Comparison of ENCODE assay signal across 11 cellular contexts in the genomic region with DNA sequence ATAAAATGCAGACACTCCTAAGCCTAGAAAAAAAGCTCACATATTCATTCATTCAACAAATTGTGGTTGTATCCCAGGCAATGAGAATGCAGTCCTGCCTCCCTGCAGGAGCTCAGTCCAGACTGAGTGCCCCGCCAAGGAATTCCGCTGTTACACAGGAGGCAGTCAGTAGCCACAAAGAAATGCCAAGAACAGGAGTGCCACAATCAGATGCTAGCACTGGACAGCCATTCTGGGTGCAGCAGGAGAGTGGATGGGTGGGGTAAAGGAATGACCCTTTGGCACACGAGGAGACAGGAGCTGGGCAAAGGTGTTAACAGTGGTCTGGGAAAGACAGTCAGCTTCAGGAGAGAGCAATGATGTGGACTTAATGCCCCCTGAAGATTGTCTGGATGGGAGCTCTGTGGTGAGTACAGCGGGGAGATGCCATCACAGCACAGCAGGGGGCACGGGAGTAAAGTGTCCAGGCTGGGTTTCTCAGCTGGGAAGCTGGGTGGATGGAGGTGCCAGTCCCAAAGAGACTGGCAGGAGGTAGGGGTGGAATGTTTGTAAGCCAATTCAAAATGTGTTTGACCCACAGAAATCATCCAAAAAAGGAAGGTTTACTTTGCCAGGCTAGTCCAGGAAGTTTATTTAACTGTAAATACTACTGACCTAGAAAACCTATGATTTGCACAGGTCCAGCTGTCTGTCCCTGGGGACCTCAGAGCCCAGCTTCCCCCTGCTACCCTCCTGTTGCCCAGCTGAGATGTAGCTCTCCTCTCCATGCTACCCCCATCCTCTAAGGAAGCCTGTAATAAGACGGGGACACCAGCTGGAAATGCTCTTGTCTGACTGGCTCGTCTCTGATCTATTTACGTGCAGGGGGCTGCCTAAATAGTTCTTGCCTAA.
DNase-seq lines count a peak whose midpoint lies in the region; ATAC-seq and TF ChIP-seq lines count a peak whose summit lies in the region.
"Had no signal": no experiment of that assay in that cellular context is flagged by ENCODE, and none has a peak within 500 bp of the region (broad histone marks: within the 10 kb centered on the region; RNA-seq: fewer than 3 reads in every experiment).

No MANE protein-coding gene starts in this region.

- H3K27me3 Mint-ChIP-seq in stimulated activated naive CD8-positive, alpha-beta T cell treated with anti-CD3 and anti-CD28 coated beads, Interleukin-15, Interleukin-2, amounts not matched to agents 100 ng/mL and 50 ng/mL, for 24 hours = no peaks in the 10 kb centered on the region
- no peaks in the 10 kb centered on the region for H3K27me3 Mint-ChIP-seq in stimulated activated naive CD8-positive, alpha-beta T cell treated with anti-CD3 and anti-CD28 coated beads, Interleukin-15, amount 100 ng/mL, for 72 hours
- H3K27me3 Mint-ChIP-seq: effector memory CD8-positive, alpha-beta T cell had no signal

- CTCF ChIA-PET in A673 (lab: Charles Lee) = no interaction called here

- H3K27ac ChIP-seq in left lung = no peak overlapping the region
- H3K27ac ChIP-seq in A673 (ENCODE audit: low read depth, low read length, poor library complexity, severe bottlenecking) = no peak overlapping the region

- H3K36me3 Mint-ChIP-seq in stimulated activated naive CD8-positive, alpha-beta T cell treated with anti-CD3 and anti-CD28 coated beads, Interleukin-15, Interleukin-2, amounts not matched to agents 100 ng/mL and 50 ng/mL, for 24 hours (ENCODE audit: low read depth) = peaks cover 9% of the 10 kb centered on the region
- H3K36me3 Mint-ChIP-seq: WTC11 had no signal

- no peak for ATAC-seq in stimulated activated naive CD8-positive, alpha-beta T cell treated with anti-CD3 and anti-CD28 coated beads, Interleukin-15, amount 100 ng/mL, for 72 hours
- ATAC-seq in left lung (peak; percentile 91), HG03469 (IDR thresholded peaks at IDR 0.05; ENCODE audit: unreplicated experiment) (no peak)
- ATAC-seq: effector memory CD8-positive, alpha-beta T cell; WTC11 had no signal

- POLR2A ChIA-PET in A673 (lab: Charles Lee; ENCODE audit: low non-redundant PET) = no interaction called here

- no peak for DNase-seq in stimulated activated naive CD8-positive, alpha-beta T cell treated with anti-CD3 and anti-CD28 coated beads, Interleukin-15, amount 100 ng/mL, for 72 hours
- peak; percentile 13 for DNase-seq in amniotic epithelial cell (ENCODE audit: low read depth)
- no peak for DNase-seq in left lung
- DNase-seq in activated CD4-positive, alpha-beta T cell treated with anti-CD3 and anti-CD28 coated beads, Interleukin-2, amount 50 U/mL, for 4 hours = no peak
- no peak for DNase-seq in CD1c-positive myeloid dendritic cell (ENCODE audit: extremely low spot score)
- no peak for DNase-seq in A673 (ENCODE audit: low spot score)
- DNase-seq: effector memory CD8-positive, alpha-beta T cell; stimulated activated CD4-positive, alpha-beta T cell treated with anti-CD3 and anti-CD28 coated beads, Interleukin-1b, Interleukin-23, amount 100 ng/mL, for 48 hours had no signal

- no peaks in the 10 kb centered on the region for H3K9me3 Mint-ChIP-seq in stimulated activated naive CD8-positive, alpha-beta T cell treated with anti-CD3 and anti-CD28 coated beads, Interleukin-15, Interleukin-2, amounts not matched to agents 100 ng/mL and 50 ng/mL, for 24 hours
- H3K9me3 Mint-ChIP-seq in stimulated activated naive CD8-positive, alpha-beta T cell treated with anti-CD3 and anti-CD28 coated beads, Interleukin-15, amount 100 ng/mL, for 72 hours = no peaks in the 10 kb centered on the region
- H3K9me3 Mint-ChIP-seq: effector memory CD8-positive, alpha-beta T cell; WTC11 had no signal

- H3K4me3 ChIP-seq in left lung = no peak overlapping the region
- no peak overlapping the region for H3K4me3 ChIP-seq in A673 (ENCODE audit: low read depth, low read length, poor library complexity, severe bottlenecking)

- no peaks in the 10 kb centered on the region for H3K27me3 ChIP-seq in left lung
- H3K27me3 ChIP-seq in A673 (replicated peaks; ENCODE audit: insufficient read depth, low read depth, low read length, poor library complexity) = no peaks in the 10 kb centered on the region

- intact Hi-C loops in left lung (cut with DNase I) (no loop called here), A673 (cut with micrococcal nuclease; ENCODE audit: unreplicated experiment) (no loop called here)

- no TSS peak for BruUV-seq in A673 (replicated peaks; lab: Mats Ljungman, UMichigan)

- H3K4me1 ChIP-seq in left lung = peaks cover 0 to 4% of the 10 kb centered on the region in 2 donors
- H3K4me1 ChIP-seq in A673 (ENCODE audit: insufficient read depth, low read length, poor library complexity, severe bottlenecking) = no peaks in the 10 kb centered on the region

- H3K27ac Mint-ChIP-seq in stimulated activated naive CD8-positive, alpha-beta T cell treated with anti-CD3 and anti-CD28 coated beads, Interleukin-15, Interleukin-2, amounts not matched to agents 100 ng/mL and 50 ng/mL, for 24 hours = peak overlapping the region; percentile 32
- H3K27ac Mint-ChIP-seq in stimulated activated naive CD8-positive, alpha-beta T cell treated with anti-CD3 and anti-CD28 coated beads, Interleukin-15, amount 100 ng/mL, for 72 hours = peak overlapping the region in 1 of 2 donors; percentile 42
- H3K27ac Mint-ChIP-seq: WTC11 had no signal

- H3K36me3 ChIP-seq in left lung (peaks cover 0 to 4% of the 10 kb centered on the region in 2 donors), A673 (ENCODE audit: insufficient read depth, low read length, poor library complexity, severe bottlenecking) (no peaks in the 10 kb centered on the region)

- peaks cover 6% of the 10 kb centered on the region for H3K4me1 Mint-ChIP-seq in stimulated activated naive CD8-positive, alpha-beta T cell treated with anti-CD3 and anti-CD28 coated beads, Interleukin-15, Interleukin-2, amounts not matched to agents 100 ng/mL and 50 ng/mL, for 24 hours (ENCODE audit: low read depth)
- peaks cover 20% of the 10 kb centered on the region for H3K4me1 Mint-ChIP-seq in stimulated activated naive CD8-positive, alpha-beta T cell treated with anti-CD3 and anti-CD28 coated beads, Interleukin-15, amount 100 ng/mL, for 72 hours

- no peaks in the 10 kb centered on the region for H3K9me3 ChIP-seq in left lung
- H3K9me3 ChIP-seq in A673 (ENCODE audit: low read depth, low read length, poor library complexity, severe bottlenecking) = no peaks in the 10 kb centered on the region

- TF ChIP-seq CTCF in left lung (IDR thresholded peaks at IDR 0.05) (no peak), A673 (conservative IDR thresholded peaks at IDR 0.05; ENCODE audit: low read depth, low read length) (no peak)

- no peak overlapping the region for H3K4me3 Mint-ChIP-seq in stimulated activated naive CD8-positive, alpha-beta T cell treated with anti-CD3 and anti-CD28 coated beads, Interleukin-15, Interleukin-2, amounts not matched to agents 100 ng/mL and 50 ng/mL, for 24 hours
- H3K4me3 Mint-ChIP-seq in stimulated activated naive CD8-positive, alpha-beta T cell treated with anti-CD3 and anti-CD28 coated beads, Interleukin-15, amount 100 ng/mL, for 72 hours = no peak overlapping the region
- H3K4me3 Mint-ChIP-seq: effector memory CD8-positive, alpha-beta T cell; WTC11 had no signal
